ENCODE assay signal across 2 cellular contexts in the genomic region with DNA sequence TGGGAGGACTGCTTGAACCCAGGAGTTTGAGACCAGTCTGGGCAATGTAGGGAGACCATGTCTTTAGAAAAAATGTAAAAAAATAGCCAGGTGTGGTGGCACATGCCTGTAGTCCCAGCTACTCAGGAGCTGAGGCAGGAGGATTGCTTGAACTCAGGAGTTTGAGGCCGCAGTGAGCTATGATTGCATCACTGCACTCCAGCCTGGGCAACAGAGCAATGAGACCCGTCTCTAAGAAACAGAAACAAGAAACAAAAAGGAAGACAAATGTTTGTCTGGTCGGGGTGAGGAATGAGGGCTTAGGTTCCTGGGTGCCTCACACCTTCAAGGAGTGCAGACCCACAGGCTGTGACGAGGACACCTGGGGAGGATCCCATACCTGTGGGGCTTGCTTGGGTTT.
A peak's percentile ranks its signal among the peaks of the same experiment; 100 is the strongest.
TF ChIP-seq lines count a peak whose summit lies in the region.

No MANE protein-coding gene starts in this region.

TF ChIP-seq in HepG2, 621 proteins besides CTCF, POLR2A, EP300 and RAD21 (continues in another document):
- TF ChIP-seq FIP1L1 (IDR thresholded peaks at IDR 0.05; ENCODE audit: borderline replicate concordance, insufficient read depth, low read depth, low read length) (no peak), ZBTB8A (CRISPR knock-in tag; IDR thresholded peaks at IDR 0.05; ENCODE audit: borderline replicate concordance, low read depth) (no peak), ZNF609 (CRISPR knock-in tag; IDR thresholded peaks at IDR 0.05; ENCODE audit: borderline replicate concordance) (no peak), ZNF768 (CRISPR knock-in tag; IDR thresholded peaks at IDR 0.05) (no peak), TERF1 (CRISPR knock-in tag; IDR thresholded peaks at IDR 0.05) (no peak), ELF3 (CRISPR knock-in tag; IDR thresholded peaks at IDR 0.05) (no peak), ATF4 (CRISPR knock-in tag; IDR thresholded peaks at IDR 0.05) (peak in 1 of 2 experiments; percentile 65; a peak in 1 of 4 replicates), ZNF326 (CRISPR knock-in tag; IDR thresholded peaks at IDR 0.05; ENCODE audit: borderline replicate concordance) (no peak), HMGA1 (CRISPR knock-in tag; conservative IDR thresholded peaks at IDR 0.05) (no peak), HNF1A (IDR thresholded peaks at IDR 0.05; ENCODE audit: low read depth) (no peak), HNF1A (CRISPR knock-in tag; IDR thresholded peaks at IDR 0.05; ENCODE audit: borderline replicate concordance) (no peak), CEBPG (CRISPR knock-in tag; IDR thresholded peaks at IDR 0.05) (peak; percentile 85), ZNF235 (CRISPR knock-in tag; IDR thresholded peaks at IDR 0.05; ENCODE audit: borderline replicate concordance) (no peak)
- TF ChIP-seq, protein P1, sequence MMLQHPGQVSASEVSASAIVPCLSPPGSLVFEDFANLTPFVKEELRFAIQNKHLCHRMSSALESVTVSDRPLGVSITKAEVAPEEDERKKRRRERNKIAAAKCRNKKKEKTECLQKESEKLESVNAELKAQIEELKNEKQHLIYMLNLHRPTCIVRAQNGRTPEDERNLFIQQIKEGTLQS (CRISPR knock-in tag; IDR thresholded peaks at IDR 0.05): peak; percentile 34; the same call in 1 of the 2 replicates

TF ChIP-seq in K562, 482 proteins besides CTCF, POLR2A, EP300 and RAD21:
- TF ChIP-seq BRD9 (IDR thresholded peaks at IDR 0.05; ENCODE audit: low read depth, partially characterized antibody) (no peak), CEBPB (tag; IDR thresholded peaks at IDR 0.05) (peak; percentile 34; the same call in 1 of the 2 replicates), CEBPG (CRISPR knock-in tag; IDR thresholded peaks at IDR 0.05) (peak; percentile 50; the same call in 1 of the 2 replicates), CEBPG (tag; conservative IDR thresholded peaks at IDR 0.05 in 1 of 2, IDR thresholded peaks at IDR 0.05 in 1 of 2) (peak; percentile 50 to 53; a peak in 1 of 4 replicates), PTRF (tag; IDR thresholded peaks at IDR 0.05) (no peak), LARP7 (IDR thresholded peaks at IDR 0.05) (no peak), HMG20B (CRISPR knock-in tag; IDR thresholded peaks at IDR 0.05) (no peak), ZMIZ1 (IDR thresholded peaks at IDR 0.05; ENCODE audit: low read depth in 2 of 2, low read length in 2 of 2) (no peak)
- TF ChIP-seq, protein P1 (IDR thresholded peaks at IDR 0.05): peak; percentile 47
- TF ChIP-seq, protein P1 (CRISPR knock-in tag; conservative IDR thresholded peaks at IDR 0.05): no peak
